Comparison of ENCODE assay signal across 20 cellular contexts in genomic region chr19:2276429-2276989, GRCh38. TPM values are rescaled to one million over a fixed set of nuclear protein-coding genes. Genes with fewer than 3 reads are reported as not detected.
DNase-seq lines count a peak whose midpoint lies in the region; ATAC-seq and TF ChIP-seq lines count a peak whose summit lies in the region.
"Had no signal": no experiment of that assay in that cellular context is flagged by ENCODE, and none has a peak within 500 bp of the region (broad histone marks: within the 10 kb centered on the region; RNA-seq: fewer than 3 reads in every experiment).

No MANE protein-coding gene starts in this region.

- H3K27me3 ChIP-seq in transverse colon, result peaks cover 5% of the 10 kb centered on the region

- H3K9me3 ChIP-seq in transverse colon, result no peaks in the 10 kb centered on the region
- H3K9me3 ChIP-seq: HAP-1 had no signal

- in situ Hi-C loops in transverse colon (cut with MboI; ENCODE audit: low pct_ligation_motif_present in 1 of 4, low pct_unique_long_range_greater_than_20kb in 1 of 4, low sequenced_read_pairs in 3 of 4), result loop anchor here in 2 of 4 donors (25.0 kb wide), 1 partner anchor 111 kb away; no protein-coding TSS in a partner anchor

- 83% methylated on average over 28 of the region's 28 CpGs; no CpG with 5 or more reads in 1 of the 2 donors for WGBS in transverse colon (ENCODE audit: low coverage in 1 of 2), 2 donors

- peak overlapping the region; percentile 53 to 69 (median 62) for H3K27ac ChIP-seq in transverse colon

- intact Hi-C loops in Right ventricle myocardium inferior (cut with DNase I), result no loop called here
- intact Hi-C loops in Right ventricle myocardium superior (cut with DNase I), result loop anchor here (5.0 kb wide), 1 partner anchor 41 kb away; no protein-coding TSS in a partner anchor
- intact Hi-C loops in transverse colon (cut with DNase I; ENCODE audit: low total_unique reads), result no loop called here

- no peak overlapping the region for H3K4me3 ChIP-seq in transverse colon
- H3K4me3 ChIP-seq: HAP-1 had no signal

- ATAC-seq in Right ventricle myocardium inferior (no peak), Right ventricle myocardium superior (ENCODE audit: poor library complexity) (no peak)

- H3K4me1 ChIP-seq in transverse colon, result peaks cover 36 to 63% (median 48%) of the 10 kb centered on the region in 4 donors

- H3K36me3 ChIP-seq in transverse colon, result peaks cover 0 to 12% (median 5%) of the 10 kb centered on the region in 4 donors

- DNase-seq in Right ventricle myocardium inferior (ENCODE audit: missing footprints), result peak; percentile 50
- no peak for DNase-seq in Right ventricle myocardium superior
- peak; percentile 52 for DNase-seq in islet precursor cell
- no peak for DNase-seq in transverse colon
- DNase-seq in KG1 (lab: John Stamatoyannopoulos, UW), result no peak
- no peak for DNase-seq in HUDEP-2 (lab: John Stamatoyannopoulos, UW; ENCODE audit: unreplicated experiment in 76 of 76)
- DNase-seq: activated CD4-positive, alpha-beta T cell treated with anti-CD3 and anti-CD28 coated beads, Interleukin-2, amount 50 U/mL, for 1 hour; dermis blood vessel endothelial cell; DMS53; foreskin melanocyte; kidney glomerular epithelial cell; MV-4-11; NCI-H1930; NCI-H446 treated with DMSO at 0.1 percent for 48 hours; NK-92 treated with Interleukin-12 subunit alpha and Interleukin-12 subunit beta, amount 100 ng/mL, for 24 hours; retina; RPMI8226; stimulated activated naive CD4-positive, alpha-beta T cell; T-helper 1 cell had no signal

- TF ChIP-seq EP300 in transverse colon (IDR thresholded peaks at IDR 0.05; ENCODE audit: low read depth), result no peak

- TF ChIP-seq POLR2A in transverse colon (IDR thresholded peaks at IDR 0.05), result no peak

- TF ChIP-seq CTCF in transverse colon (IDR thresholded peaks at IDR 0.05), result peak in 1 of 5 experiments; percentile 1

RNA-seq across cellular contexts. Expression of gene PEAK3, which starts 5.5 kb away (rescaled TPM):
- total RNA-seq in Right ventricle myocardium inferior (0.68 TPM), Right ventricle myocardium superior (0.70 TPM), transverse colon (1 to 10 TPM in 2 of 4 donors, under 1 TPM in 1, not detected in 1; 0.27 to 1.1 (median 1.1) TPM)

RNA-seq across cellular contexts. Expression of gene JSRP1, which starts 20.3 kb away (rescaled TPM):
- total RNA-seq in Right ventricle myocardium inferior (not detected), Right ventricle myocardium superior (0.35 TPM), transverse colon (1 to 10 TPM in 1 of 4 donors, not detected in 3; 5.6 TPM)

RNA-seq across cellular contexts. Expression of gene AMH, which starts 27.4 kb away (rescaled TPM):
- 0.89 TPM for total RNA-seq in Right ventricle myocardium inferior
- 0.24 TPM for total RNA-seq in Right ventricle myocardium superior
- total RNA-seq in transverse colon, result 1 to 10 TPM in 2 of 4 donors, not detected in 2; 1.1 to 3.5 TPM

RNA-seq across cellular contexts. Expression of gene LINGO3, which starts 31.4 kb away (rescaled TPM):
- total RNA-seq in Right ventricle myocardium inferior (not detected), Right ventricle myocardium superior (not detected), transverse colon (1 to 10 TPM in 1 of 4 donors, under 1 TPM in 2, not detected in 1; 0.27 to 1.5 (median 0.64) TPM)
- total RNA-seq: dermis blood vessel endothelial cell had no signal

RNA-seq across cellular contexts. Expression of gene SF3A2, which starts 39.9 kb away (rescaled TPM):
- total RNA-seq in Right ventricle myocardium inferior (30.3 TPM), Right ventricle myocardium superior (30.0 TPM), transverse colon (10 to 100 TPM; 35.8 to 54.6 (median 41.6) TPM)

Comparison
In these comparisons a context has a peak if more than half of its experiments do, and no peak if none do; other contexts are left out.
1. DNase-seq: peak in Right ventricle myocardium inferior (single experiment) and islet precursor cell (single experiment); none in Right ventricle myocardium superior (single experiment), transverse colon (single experiment), KG1 (single experiment) and HUDEP-2 (0 of 76).